Comparison of ENCODE assay signal across 11 cellular contexts in genomic region chr6:158703121-158703839, GRCh38. TPM values are rescaled to one million over a fixed set of nuclear protein-coding genes. Genes with fewer than 3 reads are reported as not detected.
A peak's percentile ranks its signal among the peaks of the same experiment; 100 is the strongest.
DNase-seq lines count a peak whose midpoint lies in the region; ATAC-seq and TF ChIP-seq lines count a peak whose summit lies in the region.
"Had no signal": no experiment of that assay in that cellular context is flagged by ENCODE, and none has a peak within 500 bp of the region (broad histone marks: within the 10 kb centered on the region; RNA-seq: fewer than 3 reads in every experiment).

No MANE protein-coding gene starts in this region.

- H3K4me1 Mint-ChIP-seq in activated naive CD8-positive, alpha-beta T cell (ENCODE audit: low read depth) = peaks cover 8% of the 10 kb centered on the region
- H3K4me1 Mint-ChIP-seq in activated naive CD8-positive, alpha-beta T cell treated with anti-CD3 and anti-CD28 coated beads, Interleukin-2, amount 50 U/mL, for 24 hours = peaks cover 29% of the 10 kb centered on the region

- H3K36me3 ChIP-seq in colonic mucosa = no peaks in the 10 kb centered on the region
- H3K36me3 ChIP-seq in mesenchymal stem cell (ENCODE audit: control insufficient read depth in 1 of 2, insufficient read depth in 2 of 2, low read depth in 1 of 2, low read length in 2 of 2) = no peaks in the 10 kb centered on the region
- no peaks in the 10 kb centered on the region for H3K36me3 ChIP-seq in transverse colon
- peaks cover 11% of the 10 kb centered on the region for H3K36me3 ChIP-seq in effector memory CD4-positive, alpha-beta T cell (ENCODE audit: control insufficient read depth, insufficient read depth, low read length)
- H3K36me3 ChIP-seq: SJCRH30 had no signal

- no peak overlapping the region for H2AFZ ChIP-seq in mesenchymal stem cell (ENCODE audit: low read depth, low read length)

- no peak overlapping the region for H3K9ac ChIP-seq in colonic mucosa (ENCODE audit: low read depth in 2 of 2, low read length in 2 of 2)
- no peak overlapping the region for H3K9ac ChIP-seq in mesenchymal stem cell (ENCODE audit: low read length)

- peaks cover 8% of the 10 kb centered on the region for H3K4me1 ChIP-seq in colonic mucosa
- H3K4me1 ChIP-seq in mesenchymal stem cell (ENCODE audit: control insufficient read depth, insufficient read depth, low read depth, low read length) = peaks cover 19% of the 10 kb centered on the region
- H3K4me1 ChIP-seq in transverse colon = peaks cover 8 to 48% (median 35%) of the 10 kb centered on the region in 4 donors
- H3K4me1 ChIP-seq in effector memory CD4-positive, alpha-beta T cell (ENCODE audit: control insufficient read depth, insufficient read depth, low read length, poor library complexity, severe bottlenecking) = peaks cover 4% of the 10 kb centered on the region

- H2BK12ac ChIP-seq in mesenchymal stem cell (ENCODE audit: low read length in 2 of 2) = peak overlapping the region in 1 of 2 experiments; percentile 50

- in situ Hi-C loops in transverse colon (cut with MboI; ENCODE audit: low pct_ligation_motif_present in 1 of 4, low pct_unique_long_range_greater_than_20kb in 1 of 4, low sequenced_read_pairs in 3 of 4) = loop anchor here (5.0 to 25.0 kb wide), 4 partner anchors 269 to 434 kb away; no protein-coding TSS in a partner anchor

- H2BK120ac ChIP-seq in mesenchymal stem cell (ENCODE audit: low read depth, low read length) = no peak overlapping the region

- no peak for ATAC-seq in activated naive CD8-positive, alpha-beta T cell treated with anti-CD3 and anti-CD28 coated beads, Interleukin-2, amount 50 U/mL, for 24 hours
- ATAC-seq in HG03108 (IDR thresholded peaks at IDR 0.05; ENCODE audit: unreplicated experiment) = no peak

- no peaks in the 10 kb centered on the region for H3K79me1 ChIP-seq in mesenchymal stem cell (replicated peaks; ENCODE audit: low read length, poor library complexity, severe bottlenecking)

- H3K9me3 ChIP-seq in colonic mucosa (no peaks in the 10 kb centered on the region), mesenchymal stem cell (ENCODE audit: control insufficient read depth, low read length) (no peaks in the 10 kb centered on the region), transverse colon (no peaks in the 10 kb centered on the region)
- no peaks in the 10 kb centered on the region for H3K9me3 ChIP-seq in effector memory CD4-positive, alpha-beta T cell (ENCODE audit: control insufficient read depth, low read length)
- H3K9me3 ChIP-seq: SJCRH30, testis had no signal

- H3K27me3 Mint-ChIP-seq in activated naive CD8-positive, alpha-beta T cell = no peaks in the 10 kb centered on the region
- no peaks in the 10 kb centered on the region for H3K27me3 Mint-ChIP-seq in activated naive CD8-positive, alpha-beta T cell treated with anti-CD3 and anti-CD28 coated beads, Interleukin-2, amount 50 U/mL, for 24 hours

- WGBS in mesenchymal stem cell = 90% methylated on average over 12 of the region's 14 CpGs
- WGBS in transverse colon (ENCODE audit: low coverage in 1 of 2), 2 donors = 71 to 88% methylated on average over 7 to 14 of the region's 14 CpGs

- TF ChIP-seq CTCF in colonic mucosa (IDR thresholded peaks at IDR 0.05) (no peak), transverse colon (IDR thresholded peaks at IDR 0.05) (no peak)

- H4K8ac ChIP-seq in mesenchymal stem cell (ENCODE audit: low read length) = no peak overlapping the region

- intact Hi-C loops in colonic mucosa (cut with DNase I) (loop anchor here (5.0 to 10.0 kb wide), 2 partner anchors 112 to 269 kb away; partner anchors contain the start of gene EZR), transverse colon (cut with DNase I; ENCODE audit: low total_unique reads) (loop anchor here (5.0 kb wide), 1 partner anchor 269 kb away; no protein-coding TSS in a partner anchor)

- no peaks in the 10 kb centered on the region for H3K9me3 Mint-ChIP-seq in activated naive CD8-positive, alpha-beta T cell (ENCODE audit: low read depth)
- H3K9me3 Mint-ChIP-seq in activated naive CD8-positive, alpha-beta T cell treated with anti-CD3 and anti-CD28 coated beads, Interleukin-2, amount 50 U/mL, for 24 hours = no peaks in the 10 kb centered on the region

- H3K4ac ChIP-seq in mesenchymal stem cell (ENCODE audit: low read depth in 1 of 2, low read length in 2 of 2) = no peak overlapping the region

- peak overlapping the region; percentile 6 for H4K91ac ChIP-seq in mesenchymal stem cell (ENCODE audit: low read length)

- no peak for TF ChIP-seq EP300 in transverse colon (IDR thresholded peaks at IDR 0.05; ENCODE audit: low read depth)

- H2BK15ac ChIP-seq in mesenchymal stem cell (ENCODE audit: low read depth, poor library complexity, severe bottlenecking) = no peak overlapping the region

- no peak overlapping the region for H3K14ac ChIP-seq in mesenchymal stem cell (ENCODE audit: low read length in 2 of 2)

- H2AK5ac ChIP-seq in mesenchymal stem cell (ENCODE audit: low read length, severe bottlenecking) = no peak overlapping the region

- no peak overlapping the region for H2BK5ac ChIP-seq in mesenchymal stem cell (ENCODE audit: low read depth, low read length, poor library complexity, severe bottlenecking)

- no peak overlapping the region for H3K18ac ChIP-seq in mesenchymal stem cell (ENCODE audit: low read depth in 1 of 2, low read length in 2 of 2)

- H3K23ac ChIP-seq in mesenchymal stem cell (ENCODE audit: low read length in 2 of 2) = no peak overlapping the region

- H3K4me3 Mint-ChIP-seq in activated naive CD8-positive, alpha-beta T cell = peak overlapping the region; percentile 42
- no peak overlapping the region for H3K4me3 Mint-ChIP-seq in activated naive CD8-positive, alpha-beta T cell treated with anti-CD3 and anti-CD28 coated beads, Interleukin-2, amount 50 U/mL, for 24 hours

- no peak overlapping the region for H3K4me2 ChIP-seq in mesenchymal stem cell (ENCODE audit: low read length, poor library complexity, severe bottlenecking)

- no peaks in the 10 kb centered on the region for H3K36me3 Mint-ChIP-seq in activated naive CD8-positive, alpha-beta T cell
- peaks cover 32% of the 10 kb centered on the region for H3K36me3 Mint-ChIP-seq in activated naive CD8-positive, alpha-beta T cell treated with anti-CD3 and anti-CD28 coated beads, Interleukin-2, amount 50 U/mL, for 24 hours (ENCODE audit: low read depth)

- no peak for DNase-seq in activated naive CD8-positive, alpha-beta T cell treated with anti-CD3 and anti-CD28 coated beads, Interleukin-2, amount 50 U/mL, for 24 hours
- DNase-seq in colonic mucosa (no peak), mesenchymal stem cell (no peak), transverse colon (no peak), kidney glomerular epithelial cell (lab: John Stamatoyannopoulos, UW) (no peak)
- DNase-seq in effector memory CD4-positive, alpha-beta T cell = no peak
- DNase-seq: NCI-H2081 treated with DMSO at 0.1 percent for 48 hours had no signal

- H3K4me3 ChIP-seq in colonic mucosa = no peak overlapping the region
- no peak overlapping the region for H3K4me3 ChIP-seq in mesenchymal stem cell (ENCODE audit: insufficient read depth in 1 of 2, low read depth in 1 of 2, low read length in 2 of 2)
- H3K4me3 ChIP-seq in transverse colon = no peak overlapping the region
- no peak overlapping the region for H3K4me3 ChIP-seq in effector memory CD4-positive, alpha-beta T cell (ENCODE audit: insufficient read depth, low read depth, low read length, poor library complexity, severe bottlenecking)

- no peaks in the 10 kb centered on the region for H3K27me3 ChIP-seq in colonic mucosa
- no peaks in the 10 kb centered on the region for H3K27me3 ChIP-seq in mesenchymal stem cell (ENCODE audit: control insufficient read depth in 1 of 2, insufficient read depth in 1 of 2, low read length in 2 of 2)
- H3K27me3 ChIP-seq in transverse colon = no peaks in the 10 kb centered on the region
- H3K27me3 ChIP-seq in effector memory CD4-positive, alpha-beta T cell (replicated peaks; ENCODE audit: control insufficient read depth, insufficient read depth, low read length, poor library complexity, severe bottlenecking) = no peaks in the 10 kb centered on the region
- H3K27me3 ChIP-seq: SJCRH30, testis had no signal

- TF ChIP-seq POLR2A in transverse colon (IDR thresholded peaks at IDR 0.05) = no peak

- no peak overlapping the region for H3K27ac Mint-ChIP-seq in activated naive CD8-positive, alpha-beta T cell
- no peak overlapping the region for H3K27ac Mint-ChIP-seq in activated naive CD8-positive, alpha-beta T cell treated with anti-CD3 and anti-CD28 coated beads, Interleukin-2, amount 50 U/mL, for 24 hours

- peak overlapping the region; percentile 47 for H3K27ac ChIP-seq in colonic mucosa
- H3K27ac ChIP-seq in mesenchymal stem cell (ENCODE audit: low read length, poor library complexity, severe bottlenecking) = no peak overlapping the region
- peak overlapping the region; percentile 74 to 80 (median 76) for H3K27ac ChIP-seq in transverse colon
- H3K27ac ChIP-seq in effector memory CD4-positive, alpha-beta T cell (ENCODE audit: insufficient read depth, low read length, poor library complexity, severe bottlenecking) = no peak overlapping the region
- H3K27ac ChIP-seq: SJCRH30 had no signal

RNA-seq across cellular contexts. Expression of gene SYTL3, which starts 53.4 kb away (rescaled TPM):
- total RNA-seq in colonic mucosa = 1 to 10 TPM; 1.1 to 3.1 TPM
- polyA plus RNA-seq in mesenchymal stem cell (2013, experiment 1 of 2) = 2.1 TPM
- 2.3 TPM for polyA plus RNA-seq in mesenchymal stem cell (2013, experiment 2 of 2)
- 1 to 10 TPM; 2.4 to 6.4 (median 2.9) TPM for total RNA-seq in transverse colon

RNA-seq across cellular contexts. Expression of gene DYNLT1, which starts 58.7 kb away (rescaled TPM):
- total RNA-seq in colonic mucosa = 100 to 1,000 TPM; 140 to 166 TPM
- 187 TPM for polyA plus RNA-seq in mesenchymal stem cell (2013, experiment 1 of 2)
- polyA plus RNA-seq in mesenchymal stem cell (2013, experiment 2 of 2) = 199 TPM
- 100 to 1,000 TPM in 2 of 4 donors, 10 to 100 TPM in 1, 1 to 10 TPM in 1; 2.8 to 104 (median 75.5) TPM for total RNA-seq in transverse colon

Comparison
In these comparisons a context has a peak if more than half of its experiments do, and no peak if none do; other contexts are left out.
1. H3K27ac ChIP-seq: peak in colonic mucosa (single experiment) and transverse colon (4 of 4); none in mesenchymal stem cell (single experiment) and effector memory CD4-positive, alpha-beta T cell (single experiment).